ENCODE assay signal across 20 cellular contexts in genomic region chr1:18010945-18011344, GRCh38.
DNase-seq lines count a peak whose midpoint lies in the region; ATAC-seq lines count a peak whose summit lies in the region.
"Had no signal": no experiment of that assay in that cellular context is flagged by ENCODE, and none has a peak within 500 bp of the region (broad histone marks: within the 10 kb centered on the region; RNA-seq: fewer than 3 reads in every experiment).

No MANE protein-coding gene starts in this region.

- H3K9ac ChIP-seq in GM23248 (no peak overlapping the region), adipocyte (ENCODE audit: low read length) (no peak overlapping the region)
- H3K9ac ChIP-seq: KMS-11 had no signal

- CTCF ChIA-PET in activated naive CD4-positive, alpha-beta T cell treated with anti-CD3 and anti-CD28 coated beads, Interleukin-2, amount 10 ng/mL, durations not matched to agents 7 days and 5 days (lab: Charles Lee): no interaction called here

- H3K36me3 ChIP-seq in GM23248 (ENCODE audit: low read depth) (no peaks in the 10 kb centered on the region), adipocyte (ENCODE audit: control insufficient read depth, insufficient read depth, low read length, severe bottlenecking) (no peaks in the 10 kb centered on the region)
- H3K36me3 ChIP-seq: Peyer's patch had no signal

- H3K27ac Mint-ChIP-seq in activated naive CD4-positive, alpha-beta T cell treated with anti-CD3 and anti-CD28 coated beads, Interleukin-2, amount 10 ng/mL, durations not matched to agents 7 days and 5 days: no peak overlapping the region

- H3K4me3 ChIP-seq in GM23248 (no peak overlapping the region), adipocyte (ENCODE audit: low read length) (no peak overlapping the region)
- H3K4me3 ChIP-seq: Peyer's patch, SK-N-MC had no signal

- no peak for ATAC-seq in GM18858 (IDR thresholded peaks at IDR 0.05; ENCODE audit: unreplicated experiment)
- ATAC-seq: Right ventricle myocardium inferior had no signal

- H2AFZ ChIP-seq in GM23248: no peak overlapping the region

- H3K36me3 Mint-ChIP-seq in activated naive CD4-positive, alpha-beta T cell treated with anti-CD3 and anti-CD28 coated beads, Interleukin-2, amount 10 ng/mL, durations not matched to agents 7 days and 5 days: no peaks in the 10 kb centered on the region
- H3K36me3 Mint-ChIP-seq: CD14-positive monocyte had no signal

- H3K27me3 ChIP-seq in GM23248 (replicated peaks; ENCODE audit: insufficient read depth) (0 out of 2 replicates have a peak, but pooled peaks cover 5% of the 10 kb centered on the region), adipocyte (replicated peaks; ENCODE audit: control insufficient read depth, insufficient read depth, low read length) (peaks cover 41% of the 10 kb centered on the region)
- H3K27me3 ChIP-seq: Peyer's patch had no signal

- no peaks in the 10 kb centered on the region for H3K9me2 ChIP-seq in GM23248 (ENCODE audit: insufficient read depth)

- H3K79me2 ChIP-seq in GM23248 (ENCODE audit: insufficient read depth): no peaks in the 10 kb centered on the region

- peak; percentile 22 for DNase-seq in ACHN
- DNase-seq in GM23248: peak; percentile 20
- DNase-seq in adipocyte (ENCODE audit: low read depth): peak; percentile 17
- DNase-seq in left kidney (ENCODE audit: low read depth, low spot score): peak; percentile 51
- no peak for DNase-seq in NCI-H526 (lab: John Stamatoyannopoulos, UW)
- no peak for DNase-seq in activated naive CD4-positive, alpha-beta T cell treated with anti-CD3 and anti-CD28 coated beads, Interleukin-2, amount 10 ng/mL, durations not matched to agents 7 days and 5 days
- DNase-seq: AML-193, DND-41, NCI-H1092 treated with DMSO at 0.1 percent for 48 hours, NCI-H146, NCI-H2029 treated with DMSO at 0.1 percent for 48 hours, NCI-H2171 treated with DMSO at 0.1 percent for 48 hours, NCI-H446 treated with DMSO at 0.1 percent for 48 hours, Peyer's patch, T-helper 1 cell had no signal

- H3K27ac ChIP-seq in GM23248: no peak overlapping the region
- H3K27ac ChIP-seq: KMS-11, Peyer's patch, SK-N-MC had no signal

- 7 to 13% methylated on average over 2 of the region's 2 CpGs for WGBS in GM23248 (ENCODE audit: low coverage in 1 of 2, low lambda C conversion rate in 2 of 2, missing lambda C conversion rate in 2 of 2), 2 experiments

- H3K4me1 ChIP-seq in GM23248 (ENCODE audit: insufficient read depth): no peaks in the 10 kb centered on the region
- H3K4me1 ChIP-seq in adipocyte (ENCODE audit: control insufficient read depth, insufficient read depth, low read length): no peaks in the 10 kb centered on the region
- H3K4me1 ChIP-seq: Peyer's patch had no signal

- in situ Hi-C loops in ACHN (cut with HindIII; ENCODE audit: low pct_ligation_motif_present, low pct_unique_long_range_greater_than_20kb, low sequenced_read_pairs): no loop called here
- in situ Hi-C loops in GM23248 (cut with MboI): no loop called here

- H3K4me3 Mint-ChIP-seq in activated naive CD4-positive, alpha-beta T cell treated with anti-CD3 and anti-CD28 coated beads, Interleukin-2, amount 10 ng/mL, durations not matched to agents 7 days and 5 days: no peak overlapping the region
- H3K4me3 Mint-ChIP-seq: CD14-positive monocyte had no signal

- no peaks in the 10 kb centered on the region for H3K4me1 Mint-ChIP-seq in activated naive CD4-positive, alpha-beta T cell treated with anti-CD3 and anti-CD28 coated beads, Interleukin-2, amount 10 ng/mL, durations not matched to agents 7 days and 5 days
- H3K4me1 Mint-ChIP-seq: CD14-positive monocyte had no signal

- no peak overlapping the region for H3K4me2 ChIP-seq in GM23248 (ENCODE audit: unreplicated experiment)
- H3K4me2 ChIP-seq: KMS-11 had no signal

- no peaks in the 10 kb centered on the region for H3F3A ChIP-seq in GM23248 (ENCODE audit: insufficient read depth)

- H3K9me3 Mint-ChIP-seq in activated naive CD4-positive, alpha-beta T cell treated with anti-CD3 and anti-CD28 coated beads, Interleukin-2, amount 10 ng/mL, durations not matched to agents 7 days and 5 days: no peaks in the 10 kb centered on the region

- H3K9me3 ChIP-seq in GM23248 (ENCODE audit: low read depth) (no peaks in the 10 kb centered on the region), adipocyte (ENCODE audit: control insufficient read depth, low read length) (peaks cover 5% of the 10 kb centered on the region)
- H3K9me3 ChIP-seq: Peyer's patch had no signal

- peaks cover 8% of the 10 kb centered on the region for H3K27me3 Mint-ChIP-seq in activated naive CD4-positive, alpha-beta T cell treated with anti-CD3 and anti-CD28 coated beads, Interleukin-2, amount 10 ng/mL, durations not matched to agents 7 days and 5 days

- H4K20me1 ChIP-seq in GM23248 (ENCODE audit: insufficient read depth): no peaks in the 10 kb centered on the region

Comparison
In these comparisons a context has a peak if more than half of its experiments do, and no peak if none do; other contexts are left out.
1. DNase-seq: peak in ACHN (single experiment), GM23248 (single experiment), adipocyte (single experiment) and left kidney (single experiment); none in NCI-H526 (0 of 2) and activated naive CD4-positive, alpha-beta T cell treated with anti-CD3 and anti-CD28 coated beads, Interleukin-2, amount 10 ng/mL, durations not matched to agents 7 days and 5 days (single experiment).